7 cellular contexts compared by ENCODE assay signal in genomic region chrX:14452-14851, GRCh38.
DNase-seq lines count a peak whose midpoint lies in the region; ATAC-seq and TF ChIP-seq lines count a peak whose summit lies in the region.
"Not testable (repeated sequence)": the region's sequence is repeated elsewhere in the genome, so short reads cannot be mapped to it uniquely, and the experiment has no call there.

No MANE protein-coding gene starts in this region.

- not testable (repeated sequence) for H4K20me1 ChIP-seq in hepatocyte (ENCODE audit: insufficient read depth, poor library complexity, severe bottlenecking)

- not testable (repeated sequence) for H3K27me3 ChIP-seq in HUES64 (ENCODE audit: insufficient read depth, low read length); hepatocyte

- H3K9me3 Mint-ChIP-seq in nephron progenitor cell = not testable (repeated sequence)

- peak overlapping the region; percentile 64 for H3K4me2 ChIP-seq in hepatocyte

- peak; percentile 11 for DNase-seq in activated CD8-positive, alpha-beta memory T cell treated with anti-CD3 and anti-CD28 coated beads, Interleukin-2, amount 50 U/mL, for 4 hours
- DNase-seq in coronary artery (ENCODE audit: low spot score) = peak; percentile 57
- DNase-seq in hepatocyte (ENCODE audit: low spot score) = peak; percentile 1
- peak; percentile 4 for DNase-seq in nephron progenitor cell

- H3K4me3 ChIP-seq in HUES64 (ENCODE audit: low read length) = peak overlapping the region; percentile 35
- peak overlapping the region; percentile 50 for H3K4me3 ChIP-seq in coronary artery
- not testable (repeated sequence) for H3K4me3 ChIP-seq in hepatocyte

- not testable (repeated sequence) for H3K4me3 Mint-ChIP-seq in nephron progenitor cell

- not testable (repeated sequence) for H3K27ac ChIP-seq in HUES64 (ENCODE audit: low read depth, low read length); coronary artery; hepatocyte

- peak; percentile 29 for ATAC-seq in HG02885 (IDR thresholded peaks at IDR 0.05; ENCODE audit: poor library complexity, unreplicated experiment)

- not testable (repeated sequence) for H3K4me1 Mint-ChIP-seq in nephron progenitor cell

- H3K27me3 Mint-ChIP-seq in nephron progenitor cell (ENCODE audit: low read depth, poor library complexity) = not testable (repeated sequence)

- not testable (repeated sequence) for H3K27ac Mint-ChIP-seq in nephron progenitor cell

- H3K36me3 ChIP-seq in ES-I3 (ENCODE audit: insufficient read depth, low read length); HUES64 (ENCODE audit: insufficient read depth, low read length); hepatocyte (replicated peaks; ENCODE audit: insufficient read depth, low read depth): not testable (repeated sequence)

- not testable (repeated sequence) for H3K36me3 Mint-ChIP-seq in nephron progenitor cell (ENCODE audit: low read depth)

- not testable (repeated sequence) for H3K4me1 ChIP-seq in ES-I3 (ENCODE audit: insufficient read depth, low read length); HUES64 (ENCODE audit: insufficient read depth, low read length); hepatocyte (ENCODE audit: insufficient read depth)

- not testable (repeated sequence) for TF ChIP-seq CTCF in coronary artery (IDR thresholded peaks at IDR 0.05); hepatocyte (IDR thresholded peaks at IDR 0.05; ENCODE audit: poor library complexity); nephron progenitor cell (IDR thresholded peaks at IDR 0.05)

- H2AFZ ChIP-seq in hepatocyte = not testable (repeated sequence)

- not testable (repeated sequence) for H3K79me2 ChIP-seq in hepatocyte

- 11% methylated on average over 14 of the region's 39 CpGs for WGBS in HUES64
- no CpG with 5 or more reads among the region's 39 CpGs for WGBS in hepatocyte (ENCODE audit: low lambda C conversion rate, missing lambda C conversion rate)

- not testable (repeated sequence) for H3K9me3 ChIP-seq in ES-I3 (ENCODE audit: control insufficient read depth, insufficient read depth, low read length); HUES64 (ENCODE audit: insufficient read depth, low read depth, low read length); hepatocyte (ENCODE audit: low read depth)

- peak overlapping the region; percentile 20; the same call in 1 of the 2 replicates for H3K9ac ChIP-seq in ES-I3 (ENCODE audit: low read depth, low read length)
- H3K9ac ChIP-seq in HUES64 (ENCODE audit: low read depth, low read length) = not testable (repeated sequence)

- not testable (repeated sequence) for H3K9me2 ChIP-seq in hepatocyte (replicated peaks; ENCODE audit: insufficient read depth)

Comparison
In these comparisons a context has a peak if more than half of its experiments do, and no peak if none do; other contexts are left out.
1. DNase-seq: peak in every context shown above with its lines; median percentile 57 in coronary artery; 11 in activated CD8-positive, alpha-beta memory T cell treated with anti-CD3 and anti-CD28 coated beads, Interleukin-2, amount 50 U/mL, for 4 hours; 4 in nephron progenitor cell; 1 in hepatocyte.